7 cellular contexts compared by ENCODE assay signal in the genomic region with DNA sequence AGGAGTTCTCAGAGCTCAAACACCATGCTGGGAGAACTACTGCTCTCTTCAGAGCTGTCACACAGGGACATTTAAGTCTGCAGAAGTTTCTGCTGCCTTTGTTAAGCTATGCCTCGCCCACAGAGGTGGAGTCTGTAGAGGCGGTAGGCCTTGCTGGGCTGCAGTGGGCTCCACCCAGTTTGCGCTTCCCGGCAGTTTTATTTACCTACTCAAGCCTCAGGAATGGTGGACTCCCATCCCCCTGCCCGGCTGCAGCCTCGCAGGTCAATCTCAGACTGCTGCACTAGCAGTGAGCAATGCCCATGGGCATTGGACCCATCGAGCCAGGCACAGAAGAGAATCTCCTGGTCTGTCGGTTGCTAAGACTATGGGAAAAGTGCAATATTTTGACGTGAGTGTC.
"Had no signal": no experiment of that assay in that cellular context is flagged by ENCODE, and none has a peak within 500 bp of the region (broad histone marks: within the 10 kb centered on the region; RNA-seq: fewer than 3 reads in every experiment).

No MANE protein-coding gene starts in this region.

- FAIRE-seq: H1, HepG2 had no signal

- H3K4me3 ChIP-seq: GM23338 had no signal

- DNase-seq: H9, HCEC 1CT, KBM-7 had no signal

- ATAC-seq: GM23338, HepG2 had no signal

- H3K27ac ChIP-seq: HL-60 had no signal
